Comparison of ENCODE assay signal across 1 cellular context in the genomic region with DNA sequence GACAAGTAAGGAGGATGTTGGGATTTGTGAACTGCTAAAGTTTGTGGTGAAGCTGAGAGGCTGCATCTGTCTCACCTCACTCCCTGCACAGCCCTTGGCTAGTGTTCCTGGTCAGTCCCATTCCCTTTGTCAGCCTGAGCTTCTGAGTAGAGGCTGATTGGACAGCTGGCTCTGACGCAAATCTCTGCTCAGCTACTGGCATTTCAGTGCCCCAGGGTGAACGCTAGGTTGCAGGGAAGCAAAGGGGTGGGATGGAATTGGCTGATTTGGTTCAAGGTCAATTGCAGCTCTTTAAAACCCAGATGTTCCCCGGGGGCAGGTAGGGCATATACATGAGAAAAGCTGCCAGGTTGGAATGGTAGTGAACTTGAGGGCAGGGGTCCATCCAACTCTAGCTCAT.
TF ChIP-seq lines count a peak whose summit lies in the region.

No MANE protein-coding gene starts in this region.

TF ChIP-seq in HepG2, 621 proteins besides CTCF, POLR2A, EP300 and RAD21 (continued from another document and continues in another):
- 0 out of 2 replicates have a peak, but pooled peaks have one; percentile 28 for TF ChIP-seq GFI1 (CRISPR knock-in tag; IDR thresholded peaks at IDR 0.05; ENCODE audit: borderline replicate concordance)
- no peak for TF ChIP-seq DPF2 (CRISPR knock-in tag; IDR thresholded peaks at IDR 0.05; ENCODE audit: borderline replicate concordance, low read depth)
- TF ChIP-seq RFXAP (CRISPR knock-in tag; IDR thresholded peaks at IDR 0.05; ENCODE audit: borderline replicate concordance): peak; percentile 60; the same call in 1 of the 2 replicates
- TF ChIP-seq GATAD1 (CRISPR knock-in tag; IDR thresholded peaks at IDR 0.05): no peak
- no peak for TF ChIP-seq ZNF367 (CRISPR knock-in tag; IDR thresholded peaks at IDR 0.05; ENCODE audit: borderline replicate concordance)
- no peak for TF ChIP-seq TARDBP (CRISPR knock-in tag; IDR thresholded peaks at IDR 0.05)
- TF ChIP-seq HIC2 (CRISPR knock-in tag; IDR thresholded peaks at IDR 0.05; ENCODE audit: low read depth): 0 out of 2 replicates have a peak, but pooled peaks have one; percentile 28
- TF ChIP-seq DZIP1 (CRISPR knock-in tag; IDR thresholded peaks at IDR 0.05): no peak
- TF ChIP-seq SALL1 (CRISPR knock-in tag; IDR thresholded peaks at IDR 0.05): peak; percentile 39
- no peak for TF ChIP-seq ADNP (CRISPR knock-in tag; IDR thresholded peaks at IDR 0.05)
- TF ChIP-seq MTERF4 (CRISPR knock-in tag; IDR thresholded peaks at IDR 0.05): 0 out of 2 replicates have a peak, but pooled peaks have one; percentile 34
- TF ChIP-seq ZNF12 (CRISPR knock-in tag; IDR thresholded peaks at IDR 0.05): 0 out of 2 replicates have a peak, but pooled peaks have one; percentile 38
- no peak for TF ChIP-seq HNRNPL (IDR thresholded peaks at IDR 0.05; ENCODE audit: low read depth, low read length)
- no peak for TF ChIP-seq TFE3 (CRISPR knock-in tag; IDR thresholded peaks at IDR 0.05)
- TF ChIP-seq GATAD2A (CRISPR knock-in tag; IDR thresholded peaks at IDR 0.05): peak; percentile 41; the same call in 1 of the 2 replicates
- peak; percentile 35; the same call in 1 of the 2 replicates for TF ChIP-seq RXRA (CRISPR knock-in tag; IDR thresholded peaks at IDR 0.05)
- TF ChIP-seq ZNF501 (CRISPR knock-in tag; IDR thresholded peaks at IDR 0.05): no peak
- peak; percentile 57 for TF ChIP-seq NFYB (CRISPR knock-in tag; IDR thresholded peaks at IDR 0.05)
- 0 out of 2 replicates have a peak, but pooled peaks have one; percentile 11 for TF ChIP-seq RARA (CRISPR knock-in tag; IDR thresholded peaks at IDR 0.05)
- TF ChIP-seq GPBP1L1 (CRISPR knock-in tag; IDR thresholded peaks at IDR 0.05): no peak
- TF ChIP-seq ZC3H13 (CRISPR knock-in tag; IDR thresholded peaks at IDR 0.05): no peak
- TF ChIP-seq AGO1 (IDR thresholded peaks at IDR 0.05; ENCODE audit: low read depth, low read length, poor library complexity, severe bottlenecking): no peak
- TF ChIP-seq, protein P1, sequence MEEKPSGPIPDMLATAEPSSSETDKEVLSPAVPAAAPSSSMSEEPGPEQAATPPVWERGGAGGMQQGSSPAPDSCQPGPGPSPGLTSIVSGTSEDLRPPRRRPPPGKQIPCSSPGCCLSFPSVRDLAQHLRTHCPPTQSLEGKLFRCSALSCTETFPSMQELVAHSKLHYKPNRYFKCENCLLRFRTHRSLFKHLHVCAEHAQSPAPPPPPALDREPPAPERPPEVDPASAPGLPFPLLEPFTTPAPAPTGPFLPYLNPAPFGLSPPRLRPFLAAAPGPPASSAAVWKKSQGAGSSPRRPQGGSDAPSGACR (CRISPR knock-in tag; IDR thresholded peaks at IDR 0.05): no peak
- no peak for TF ChIP-seq NPAS2 (CRISPR knock-in tag; IDR thresholded peaks at IDR 0.05; ENCODE audit: borderline replicate concordance)
- no peak for TF ChIP-seq ZNF775 (CRISPR knock-in tag; IDR thresholded peaks at IDR 0.05; ENCODE audit: borderline replicate concordance)
- no peak for TF ChIP-seq CCDC6 (CRISPR knock-in tag; IDR thresholded peaks at IDR 0.05)
- TF ChIP-seq SMYD3 (CRISPR knock-in tag; IDR thresholded peaks at IDR 0.05): no peak
- TF ChIP-seq SAFB2 (CRISPR knock-in tag; IDR thresholded peaks at IDR 0.05; ENCODE audit: borderline replicate concordance, low read depth): no peak
- no peak for TF ChIP-seq ZNF564 (CRISPR knock-in tag; IDR thresholded peaks at IDR 0.05)
- no peak for TF ChIP-seq ZNF549 (CRISPR knock-in tag; IDR thresholded peaks at IDR 0.05)
- TF ChIP-seq ONECUT2 (CRISPR knock-in tag; IDR thresholded peaks at IDR 0.05): no peak
- TF ChIP-seq SIX4 (CRISPR knock-in tag; IDR thresholded peaks at IDR 0.05): no peak
- TF ChIP-seq TBX2 (CRISPR knock-in tag; IDR thresholded peaks at IDR 0.05; ENCODE audit: borderline replicate concordance): no peak
- no peak for TF ChIP-seq ZNF841 (CRISPR knock-in tag; IDR thresholded peaks at IDR 0.05; ENCODE audit: borderline replicate concordance)
- TF ChIP-seq ARID4A (CRISPR knock-in tag; IDR thresholded peaks at IDR 0.05; ENCODE audit: borderline replicate concordance): 0 out of 2 replicates have a peak, but pooled peaks have one; percentile 25
- TF ChIP-seq ZNF383 (CRISPR knock-in tag; IDR thresholded peaks at IDR 0.05; ENCODE audit: borderline replicate concordance): no peak
- no peak for TF ChIP-seq ZNF570 (CRISPR knock-in tag; IDR thresholded peaks at IDR 0.05; ENCODE audit: borderline replicate concordance)
- TF ChIP-seq, protein P2, sequence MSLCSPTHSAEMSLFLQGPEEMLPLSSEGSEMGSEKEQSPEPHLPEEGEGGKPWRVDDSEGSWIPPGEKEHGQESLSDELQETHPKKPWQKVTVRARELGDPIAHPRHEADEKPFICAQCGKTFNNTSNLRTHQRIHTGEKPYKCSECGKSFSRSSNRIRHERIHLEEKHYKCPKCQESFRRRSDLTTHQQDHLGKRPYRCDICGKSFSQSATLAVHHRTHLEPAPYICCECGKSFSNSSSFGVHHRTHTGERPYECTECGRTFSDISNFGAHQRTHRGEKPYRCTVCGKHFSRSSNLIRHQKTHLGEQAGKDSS (CRISPR knock-in tag; IDR thresholded peaks at IDR 0.05; ENCODE audit: borderline replicate concordance, low read depth): no peak
- TF ChIP-seq ATF1 (CRISPR knock-in tag; IDR thresholded peaks at IDR 0.05): 0 out of 2 replicates have a peak, but pooled peaks have one; percentile 45
- TF ChIP-seq ETV6 (CRISPR knock-in tag; conservative IDR thresholded peaks at IDR 0.05): no peak
- TF ChIP-seq PPARG (CRISPR knock-in tag; conservative IDR thresholded peaks at IDR 0.05): no peak
- TF ChIP-seq, protein P3, sequence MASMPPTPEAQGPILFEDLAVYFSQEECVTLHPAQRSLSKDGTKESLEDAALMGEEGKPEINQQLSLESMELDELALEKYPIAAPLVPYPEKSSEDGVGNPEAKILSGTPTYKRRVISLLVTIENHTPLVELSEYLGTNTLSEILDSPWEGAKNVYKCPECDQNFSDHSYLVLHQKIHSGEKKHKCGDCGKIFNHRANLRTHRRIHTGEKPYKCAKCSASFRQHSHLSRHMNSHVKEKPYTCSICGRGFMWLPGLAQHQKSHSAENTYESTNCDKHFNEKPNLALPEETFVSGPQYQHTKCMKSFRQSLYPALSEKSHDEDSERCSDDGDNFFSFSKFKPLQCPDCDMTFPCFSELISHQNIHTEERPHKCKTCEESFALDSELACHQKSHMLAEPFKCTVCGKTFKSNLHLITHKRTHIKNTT (CRISPR knock-in tag; IDR thresholded peaks at IDR 0.05): no peak
- no peak for TF ChIP-seq CBX5 (CRISPR knock-in tag; IDR thresholded peaks at IDR 0.05; ENCODE audit: borderline replicate concordance)
- TF ChIP-seq ZNF772 (CRISPR knock-in tag; IDR thresholded peaks at IDR 0.05): no peak
- peak; percentile 60; the same call in 1 of the 2 replicates for TF ChIP-seq RFX5 (IDR thresholded peaks at IDR 0.05; ENCODE audit: low read depth, low read length)
- peak; percentile 59 for TF ChIP-seq NFYC (CRISPR knock-in tag; IDR thresholded peaks at IDR 0.05)
- no peak for TF ChIP-seq ZBTB38 (CRISPR knock-in tag; IDR thresholded peaks at IDR 0.05)
- no peak for TF ChIP-seq ZNF776 (CRISPR knock-in tag; IDR thresholded peaks at IDR 0.05)
- TF ChIP-seq TEAD3 (CRISPR knock-in tag; optimal IDR thresholded peaks at IDR 0.05; ENCODE audit: borderline replicate concordance): peak; percentile 6
- TF ChIP-seq KAT8 (CRISPR knock-in tag; IDR thresholded peaks at IDR 0.05): no peak
- no peak for TF ChIP-seq NFE2L2 (IDR thresholded peaks at IDR 0.05; ENCODE audit: low read length)
